Comparison of ENCODE assay signal across 24 cellular contexts in the genomic region with DNA sequence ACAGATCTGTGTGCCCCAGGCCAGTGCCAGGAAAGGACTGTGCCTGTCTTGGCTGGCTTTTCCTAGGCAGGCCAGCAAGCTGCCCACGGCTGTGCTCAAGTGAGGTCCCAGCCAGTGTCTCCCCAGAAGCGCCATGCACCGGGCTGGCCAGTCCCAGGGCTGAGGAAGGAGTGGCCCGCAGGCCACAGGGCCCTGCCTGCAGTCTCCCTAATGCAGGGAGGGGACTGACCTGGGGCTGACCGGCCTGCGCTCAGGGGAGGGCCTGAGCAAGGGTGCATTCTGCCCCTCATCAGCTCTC. TPM values are rescaled to one million over a fixed set of nuclear protein-coding genes. Genes with fewer than 3 reads are reported as not detected.
DNase-seq lines count a peak whose midpoint lies in the region; ATAC-seq, FAIRE-seq and TF ChIP-seq lines count a peak whose summit lies in the region.
"Had no signal": no experiment of that assay in that cellular context is flagged by ENCODE, and none has a peak within 500 bp of the region (broad histone marks: within the 10 kb centered on the region; RNA-seq: fewer than 3 reads in every experiment).

No MANE protein-coding gene starts in this region.

- peaks cover 6 to 10% (median 8%) of the 10 kb centered on the region in 3 donors for H3K27me3 Mint-ChIP-seq in immature natural killer cell (ENCODE audit: low read depth in 3 of 3)

- H4K20me1 ChIP-seq in HepG2 (ENCODE audit: insufficient read depth, low read length), result peaks cover 11% of the 10 kb centered on the region; the same call in 1 of the 2 replicates
- peaks cover 17% of the 10 kb centered on the region for H4K20me1 ChIP-seq in osteoblast (ENCODE audit: insufficient read depth, low read length)

- H3K27me3 ChIP-seq in HepG2 (ENCODE audit: control insufficient read depth in 1 of 2, insufficient read depth in 2 of 2, low read length in 2 of 2) (peaks cover 27 to 58% of the 10 kb centered on the region in 2 experiments), right lobe of liver (no peaks in the 10 kb centered on the region), WERI-Rb-1 (ENCODE audit: insufficient read depth, low read depth, severe bottlenecking) (no peaks in the 10 kb centered on the region), osteoblast (ENCODE audit: insufficient read depth, low read length) (peaks cover 26% of the 10 kb centered on the region)

- no peaks in the 10 kb centered on the region for H3K36me3 Mint-ChIP-seq in immature natural killer cell

- POLR2A ChIA-PET in HepG2 (lab: Yijun Ruan, JAX), result no interaction called here
- POLR2A ChIA-PET in RWPE1 (lab: Yijun Ruan, JAX; ENCODE audit: low non-redundant PET), result no interaction called here

- no peak for TF ChIP-seq EP300 in HepG2 (IDR thresholded peaks at IDR 0.05; ENCODE audit: low read depth in 2 of 2, low read length in 2 of 2)
- TF ChIP-seq EP300 in HepG2 (CRISPR knock-in tag; IDR thresholded peaks at IDR 0.05; ENCODE audit: borderline replicate concordance), result no peak

- no peaks in the 10 kb centered on the region for H3K9me3 ChIP-seq in HepG2 (ENCODE audit: low read length)
- H3K9me3 ChIP-seq in right lobe of liver, result no peaks in the 10 kb centered on the region
- no peaks in the 10 kb centered on the region for H3K9me3 ChIP-seq in WERI-Rb-1 (ENCODE audit: severe bottlenecking)
- no peaks in the 10 kb centered on the region for H3K9me3 ChIP-seq in osteoblast (ENCODE audit: low read depth, low read length)
- H3K9me3 ChIP-seq: A549; BLaER1 treated with 17β-estradiol and CSF1 and Interleukin-3, amounts not matched to agents 10 nM and 100 nM; Caco-2 had no signal

- no peak for DNase-seq in HepG2 (ENCODE audit: low spot score)
- no peak for DNase-seq in right lobe of liver
- DNase-seq in RWPE1 (ENCODE audit: low spot score), result no peak
- no peak for DNase-seq in WERI-Rb-1
- DNase-seq in osteoblast (ENCODE audit: insufficient read length, low spot score, missing footprints), result peak; percentile 76
- no peak for DNase-seq in immature natural killer cell
- DNase-seq: AML-193; Caco-2; Calu3; CD4-positive, alpha-beta T cell; DMS79 treated with DMSO at 0.1 percent for 48 hours; GDM1 had no signal

- no peak for TF ChIP-seq RAD21 in HepG2 (CRISPR knock-in tag; IDR thresholded peaks at IDR 0.05)

- FAIRE-seq in HepG2 (lab: Jason Lieb, UNC), result no peak
- FAIRE-seq: A549, D721Med, GM12878, GM12892, GM18507 had no signal

- H3K4me2 ChIP-seq in HepG2 (ENCODE audit: low read depth, low read length), result no peak overlapping the region
- no peak overlapping the region for H3K4me2 ChIP-seq in osteoblast (ENCODE audit: insufficient read depth, low read length)
- H3K4me2 ChIP-seq: A549 had no signal

- H3K4me1 ChIP-seq in HepG2 (ENCODE audit: insufficient read depth, low read length) (no peaks in the 10 kb centered on the region), right lobe of liver (no peaks in the 10 kb centered on the region), osteoblast (ENCODE audit: insufficient read depth, low read length) (no peaks in the 10 kb centered on the region)
- H3K4me1 ChIP-seq: A549, Caco-2 had no signal

- no peak for TF ChIP-seq CTCF in HepG2 (CRISPR knock-in tag; IDR thresholded peaks at IDR 0.05)
- TF ChIP-seq CTCF in right lobe of liver (IDR thresholded peaks at IDR 0.05), result no peak
- TF ChIP-seq CTCF in RWPE1 (conservative IDR thresholded peaks at IDR 0.05; ENCODE audit: low read depth), result no peak
- no peak for TF ChIP-seq CTCF in WERI-Rb-1 (IDR thresholded peaks at IDR 0.05; ENCODE audit: low read depth, low read length)
- TF ChIP-seq CTCF in osteoblast (IDR thresholded peaks at IDR 0.05; ENCODE audit: extremely low read depth, low read depth, low read length), result no peak

- no peak overlapping the region for H3K4me3 Mint-ChIP-seq in immature natural killer cell
- H3K4me3 Mint-ChIP-seq: B cell; CD4-positive, alpha-beta T cell; CD8-positive, alpha-beta T cell had no signal

- no peak overlapping the region for H3K27ac Mint-ChIP-seq in immature natural killer cell
- H3K27ac Mint-ChIP-seq: B cell; CD4-positive, alpha-beta T cell; CD8-positive, alpha-beta T cell had no signal

- no peaks in the 10 kb centered on the region for H3K79me2 ChIP-seq in HepG2 (ENCODE audit: insufficient read depth, low read length)
- no peaks in the 10 kb centered on the region for H3K79me2 ChIP-seq in osteoblast (ENCODE audit: insufficient read depth, low read length)

- H3K27ac ChIP-seq in HepG2 (ENCODE audit: extremely low read length, insufficient read depth, low read length) (no peak overlapping the region), right lobe of liver (no peak overlapping the region), RWPE1 (peak overlapping the region; percentile 61), WERI-Rb-1 (peak overlapping the region; percentile 28), osteoblast (ENCODE audit: low read depth, low read length) (no peak overlapping the region)
- H3K27ac ChIP-seq: 22Rv1; A549; BLaER1 treated with 17β-estradiol and CSF1 and Interleukin-3, amounts not matched to agents 10 nM and 100 nM; C4-2B had no signal

- intact Hi-C loops in HepG2 (cut with micrococcal nuclease; ENCODE audit: unreplicated experiment) (no loop called here), right lobe of liver (cut with DNase I) (loop anchor here in 1 of 2 donors (2.0 kb wide), 1 partner anchor 297 kb away; no protein-coding TSS in a partner anchor)

- no peak for TF ChIP-seq POLR2A in HepG2 (IDR thresholded peaks at IDR 0.05; ENCODE audit: insufficient read depth in 1 of 2, low read depth in 2 of 2, low read length in 2 of 2)
- no peak for TF ChIP-seq POLR2A in right lobe of liver (IDR thresholded peaks at IDR 0.05)

- ATAC-seq in HepG2 (0 out of 3 replicates have a peak, but pooled peaks have one; percentile 1), right lobe of liver (no peak), GM19455 (IDR thresholded peaks at IDR 0.05; ENCODE audit: unreplicated experiment) (no peak), HG03565 (IDR thresholded peaks at IDR 0.05; ENCODE audit: unreplicated experiment) (no peak)
- ATAC-seq: A549; CD8-positive, alpha-beta T cell; GM12878 had no signal

- H3K9me3 Mint-ChIP-seq in immature natural killer cell, result no peaks in the 10 kb centered on the region
- H3K9me3 Mint-ChIP-seq: CD4-positive, alpha-beta T cell; CD8-positive, alpha-beta T cell had no signal

- H3K4me3 ChIP-seq in HepG2 (replicated peaks in 1 of 3; ENCODE audit: insufficient read depth in 1 of 3, low read depth in 2 of 3, low read length in 3 of 3), result no peak overlapping the region
- no peak overlapping the region for H3K4me3 ChIP-seq in right lobe of liver
- no peak overlapping the region for H3K4me3 ChIP-seq in WERI-Rb-1 (ENCODE audit: low read depth, low read length)
- no peak overlapping the region for H3K4me3 ChIP-seq in osteoblast (ENCODE audit: insufficient read depth, low read length)
- H3K4me3 ChIP-seq: A549; BLaER1 treated with 17β-estradiol and CSF1 and Interleukin-3, amounts not matched to agents 10 nM and 100 nM; GM12878 had no signal

- WGBS in HepG2 (ENCODE audit: low lambda C conversion rate), result 33% methylated on average over 1 of the region's 6 CpGs
- WGBS in right lobe of liver (ENCODE audit: insufficient coverage, low coverage, low lambda C conversion rate, missing lambda C conversion rate), result no CpG with 5 or more reads among the region's 6 CpGs

- H3K9ac ChIP-seq in HepG2 (ENCODE audit: insufficient read depth, low read depth, low read length), result no peak overlapping the region

- in situ Hi-C loops in HepG2 (cut with HindIII; ENCODE audit: extremely low pct_ligation_motif_present, low pct_unique_long_range_greater_than_20kb), result no loop called here

- no TSS peak for BruUV-seq in HepG2 (replicated peaks; lab: Mats Ljungman, UMichigan)

- CTCF ChIA-PET in HepG2 (lab: Yijun Ruan, JAX; ENCODE audit: low intra/inter-chr PET ratio, low total read pairs), result no interaction called here
- CTCF ChIA-PET in RWPE1 (lab: Yijun Ruan, JAX), result interaction anchor here (0.6 kb wide), 2 partner anchors 12 to 301 kb away, joined by 3 to 4 read pairs; no protein-coding TSS in a partner anchor

- H2AFZ ChIP-seq in HepG2 (ENCODE audit: low read length) (no peak overlapping the region), osteoblast (ENCODE audit: low read length) (no peak overlapping the region)

- H3K4me1 Mint-ChIP-seq in immature natural killer cell, result peaks cover 17 to 18% of the 10 kb centered on the region in 2 donors
- H3K4me1 Mint-ChIP-seq: B cell had no signal

- H3K36me3 ChIP-seq in HepG2 (replicated peaks in 1 of 2; ENCODE audit: control insufficient read depth in 1 of 2, insufficient read depth in 2 of 2, low read length in 2 of 2) (peaks cover 0 to 2% of the 10 kb centered on the region in 2 experiments; a peak in 2 of 5 replicates), right lobe of liver (peaks cover 0 to 4% (median 0%) of the 10 kb centered on the region in 4 donors), WERI-Rb-1 (peaks cover 43% of the 10 kb centered on the region), osteoblast (ENCODE audit: insufficient read depth, low read length) (no peaks in the 10 kb centered on the region)

TF ChIP-seq in HepG2, 621 proteins besides CTCF, POLR2A, EP300 and RAD21 (continues in another document):
- no peak for TF ChIP-seq BCL6 (CRISPR knock-in tag; IDR thresholded peaks at IDR 0.05)

RNA-seq across cellular contexts. Expression of a gene that starts 16.7 kb away (rescaled TPM):
- total RNA-seq in HepG2 (2016; rRNA removed; fragmentation: Illumina TruSeq; extraction: Trizol) (2.8 and 10.6 TPM in 2 replicates), right lobe of liver (10 to 100 TPM in 5 of 6 experiments, 1 to 10 TPM in 1; 7.4 to 63.7 (median 39.1) TPM), osteoblast (11.8 and 14.5 TPM in 2 replicates)
- total RNA-seq in HepG2 (2016; cell fraction: cytosol; rRNA removed; fragmentation: Illumina TruSeq; extraction: Trizol; ENCODE audit: low read depth), result 10.9 and 11.3 TPM in 2 replicates
- total RNA-seq in HepG2 (2016; cell fraction: insoluble cytoplasmic fraction; rRNA removed; fragmentation: Illumina TruSeq; extraction: Trizol), result 2.1 and 11.0 TPM in 2 replicates
- 4.0 and 4.4 TPM in 2 replicates for total RNA-seq in HepG2 (2016; cell fraction: membrane; rRNA removed; fragmentation: Illumina TruSeq; extraction: Trizol)
- total RNA-seq in HepG2 (2016; cell fraction: nucleus; rRNA removed; fragmentation: Illumina TruSeq; extraction: Trizol), result 17.7 and 21.9 TPM in 2 replicates
- polyA plus RNA-seq in HepG2 (2011; rRNA removed) (18.1 and 30.3 TPM in 2 replicates), immature natural killer cell (1 to 10 TPM; 1.9 to 6.6 (median 1.9) TPM)
- 4.4 and 5.4 TPM in 2 replicates for polyA plus RNA-seq in HepG2 (2011; cell fraction: cytosol; rRNA removed)
- polyA plus RNA-seq in HepG2 (2011; cell fraction: nucleus; rRNA removed), result 327 and 364 TPM in 2 replicates
- 25.6 and 35.5 TPM in 2 replicates for polyA plus RNA-seq in HepG2 (2012)
- polyA plus RNA-seq in HepG2 (2016; cell fraction: cytosol; fragmentation: Illumina TruSeq; extraction: Trizol; ENCODE audit: low read depth), result 0.50 and 0.71 TPM in 2 replicates
- polyA plus RNA-seq in HepG2 (2016; cell fraction: insoluble cytoplasmic fraction; fragmentation: Illumina TruSeq; extraction: Trizol; ENCODE audit: low read depth), result 3.3 and 4.0 TPM in 2 replicates
- polyA plus RNA-seq in HepG2 (2016; cell fraction: membrane; fragmentation: Illumina TruSeq; extraction: Trizol; ENCODE audit: low read depth), result 1.3 and 1.4 TPM in 2 replicates
- 64.3 and 73.5 TPM in 2 replicates for polyA plus RNA-seq in HepG2 (2016; cell fraction: nucleus; fragmentation: Illumina TruSeq; extraction: Trizol; ENCODE audit: insufficient read depth, low read depth)
- 27.1 and 30.9 TPM in 2 replicates for polyA minus RNA-seq in HepG2 (2011; rRNA and poly(A)+ RNA removed; ENCODE audit: low replicate concordance)
- 4.3 and 5.1 TPM in 2 replicates for polyA minus RNA-seq in HepG2 (2011; cell fraction: cytosol; rRNA and poly(A)+ RNA removed)
- 56.1 and 79.6 TPM in 2 replicates for polyA minus RNA-seq in HepG2 (2011; cell fraction: nucleus; rRNA and poly(A)+ RNA removed)

Comparison
In these comparisons a context has a peak if more than half of its experiments do, and no peak if none do; other contexts are left out.
1. H3K27ac ChIP-seq: peak in RWPE1 (single experiment) and WERI-Rb-1 (single experiment); none in HepG2 (single experiment), right lobe of liver (0 of 3) and osteoblast (single experiment).